ENCODE assay signal across 8 cellular contexts in the genomic region with DNA sequence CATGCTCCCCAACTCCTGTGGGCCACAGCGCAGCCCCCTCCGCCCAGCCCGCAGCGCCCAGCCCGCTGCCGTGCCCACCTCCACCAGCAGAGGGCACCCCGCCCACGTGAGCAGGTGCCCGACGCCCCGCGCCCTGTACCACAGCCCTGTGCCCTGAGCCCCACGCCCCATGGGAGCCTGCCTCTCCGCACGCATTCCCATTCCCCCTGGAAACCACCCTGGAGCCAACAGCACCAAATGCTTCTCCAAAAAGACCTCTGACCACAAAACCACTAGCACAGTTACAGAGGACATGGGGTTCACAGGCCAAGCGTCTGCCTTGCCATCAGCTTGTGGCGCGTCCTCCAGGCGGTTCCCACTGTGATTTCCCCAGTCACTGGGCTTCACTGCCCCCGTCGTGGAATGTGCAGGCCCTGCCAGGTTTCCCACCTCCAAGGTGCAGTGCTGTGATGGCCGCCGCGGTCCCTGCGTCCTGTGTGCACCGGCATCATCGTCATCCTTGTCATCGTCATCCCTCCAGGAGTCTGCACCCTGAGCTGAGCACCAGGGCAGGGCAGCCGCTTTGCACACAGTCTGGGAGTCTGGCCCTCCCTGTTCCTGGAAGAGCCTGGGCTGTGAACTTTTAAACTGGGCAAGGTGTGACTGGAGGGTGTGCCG.
DNase-seq lines count a peak whose midpoint lies in the region; ATAC-seq, FAIRE-seq and TF ChIP-seq lines count a peak whose summit lies in the region.

No MANE protein-coding gene starts in this region.

- H3K4me3 ChIP-seq in keratinocyte (ENCODE audit: control insufficient read depth in 2 of 3, extremely low read depth in 1 of 3, insufficient read depth in 2 of 3, low read depth in 1 of 3, low read length in 3 of 3) = no peak overlapping the region

- DNase-seq in EH (ENCODE audit: low read depth) (peak; percentile 44), T1000 (lab: John Stamatoyannopoulos, UW) (peak; percentile 39), astrocyte of the hippocampus (ENCODE audit: low read depth, low spot score) (peak; percentile 71), keratinocyte (ENCODE audit: low read depth, low spot score) (no peak)
- DNase-seq in stimulated activated CD4-positive, alpha-beta T cell treated with anti-CD3 and anti-CD28 coated beads, Interleukin-4, amount 100 ng/mL, for 1 hour = peak; percentile 74

- H3K27ac ChIP-seq in keratinocyte (ENCODE audit: control insufficient read depth, insufficient read depth, low read length) = no peak overlapping the region

- no peaks in the 10 kb centered on the region for H3K9me3 ChIP-seq in keratinocyte (ENCODE audit: control insufficient read depth, low read depth, low read length)

- H3K36me3 ChIP-seq in keratinocyte (ENCODE audit: control insufficient read depth in 2 of 2, extremely low read depth in 1 of 2, insufficient read depth in 2 of 2, low read length in 2 of 2) = no peaks in the 10 kb centered on the region

- no peaks in the 10 kb centered on the region for H4K20me1 ChIP-seq in keratinocyte (ENCODE audit: control insufficient read depth, extremely low read depth, insufficient read depth, low read length)

- no peak overlapping the region for H3K4me2 ChIP-seq in keratinocyte (ENCODE audit: control insufficient read depth, extremely low read depth, insufficient read depth, low read depth, low read length)

- H3K4me1 ChIP-seq in keratinocyte (ENCODE audit: control insufficient read depth, extremely low read depth, insufficient read depth, low read length) = no peaks in the 10 kb centered on the region

- dilution Hi-C loops in keratinocyte (cut with MboI; ENCODE audit: extremely low pct_ligation_motif_present, low sequenced_read_pairs) = no loop called here

- H3K9me1 ChIP-seq in keratinocyte (ENCODE audit: control insufficient read depth, extremely low read depth, insufficient read depth, low read length) = no peaks in the 10 kb centered on the region

- no peak for FAIRE-seq in keratinocyte (lab: Jason Lieb, UNC)

- ATAC-seq in HG02885 (IDR thresholded peaks at IDR 0.05; ENCODE audit: poor library complexity, unreplicated experiment) = peak; percentile 63
- ATAC-seq in HG02938 (IDR thresholded peaks at IDR 0.05; ENCODE audit: unreplicated experiment) = no peak
- no peak for ATAC-seq in HG03025 (IDR thresholded peaks at IDR 0.05; ENCODE audit: low FRiP score, unreplicated experiment)

- H3K27me3 ChIP-seq in keratinocyte (ENCODE audit: control insufficient read depth, extremely low read depth, insufficient read depth, low read length) = peaks cover 9% of the 10 kb centered on the region

- H2AFZ ChIP-seq in keratinocyte (ENCODE audit: control insufficient read depth, low read length) = no peak overlapping the region

- no peaks in the 10 kb centered on the region for H3K79me2 ChIP-seq in keratinocyte (ENCODE audit: control insufficient read depth, insufficient read depth, low read length)

- TF ChIP-seq CTCF in keratinocyte (optimal IDR thresholded peaks at IDR 0.05 in 1 of 3, IDR thresholded peaks at IDR 0.05 in 1 of 3, conservative IDR thresholded peaks at IDR 0.05 in 1 of 3; ENCODE audit: extremely low read depth in 1 of 3, insufficient read depth in 2 of 3, low read length in 3 of 3) = peak; percentile 59 to 99 (median 96)

- no peak overlapping the region for H3K9ac ChIP-seq in keratinocyte (ENCODE audit: control insufficient read depth, extremely low read depth, insufficient read depth, low read length)
